In the genomic region with DNA sequence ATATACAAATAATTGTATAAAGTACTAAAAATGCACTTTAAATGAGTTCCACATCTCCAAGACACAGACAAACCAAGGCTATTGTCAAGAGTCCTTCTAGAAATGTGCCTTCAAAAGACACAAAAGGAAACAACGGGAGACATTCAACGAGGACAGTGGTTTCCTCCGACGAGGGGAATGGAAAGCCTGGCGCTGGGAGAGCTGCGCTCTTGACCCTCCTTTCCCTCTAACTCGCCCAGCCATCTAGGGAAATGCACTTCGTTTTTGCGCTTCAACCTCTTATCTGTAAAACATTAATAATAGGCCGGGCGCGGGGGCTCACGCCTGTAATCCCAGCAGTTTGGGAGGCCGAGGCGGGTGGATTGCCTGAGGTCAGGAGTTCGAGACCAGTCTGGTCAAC, we compare ENCODE assay signal across 1 cellular context.
TF ChIP-seq lines count a peak whose summit lies in the region.

No MANE protein-coding gene starts in this region.

TF ChIP-seq in SK-N-SH treated with all-trans-retinoic acid at 6 μM for 48 hours, 23 proteins besides CTCF, POLR2A, EP300 and RAD21 (continued from another document):
- no peak for TF ChIP-seq POU6F1 (CRISPR knock-in tag; IDR thresholded peaks at IDR 0.05; ENCODE audit: borderline replicate concordance, low read depth)
- no peak for TF ChIP-seq GLIS3 (CRISPR knock-in tag; IDR thresholded peaks at IDR 0.05)
TF ChIP-seq in SK-N-SH treated with all-trans-retinoic acid at 6 μM for 48 hours: peak in this region for 0.
